Comparison of ENCODE assay signal across 8 cellular contexts in genomic region chr11:59822989-59823566, GRCh38. TPM values are rescaled to one million over a fixed set of nuclear protein-coding genes. Genes with fewer than 3 reads are reported as not detected.
DNase-seq lines count a peak whose midpoint lies in the region; ATAC-seq, FAIRE-seq and TF ChIP-seq lines count a peak whose summit lies in the region.

No MANE protein-coding gene starts in this region.

- H3K4me1 ChIP-seq in right lobe of liver = peaks cover 0 to 5% (median 0%) of the 10 kb centered on the region in 4 donors
- H3K4me1 ChIP-seq in aorta (ENCODE audit: control insufficient read depth in 1 of 2, insufficient read depth in 2 of 2, low read length in 2 of 2) = no peaks in the 10 kb centered on the region

- peak; percentile 28 for FAIRE-seq in RCC 7860 (lab: Jason Lieb, UNC)

- 2% methylated on average over 9 of the region's 9 CpGs for WGBS in right lobe of liver (ENCODE audit: insufficient coverage, low coverage, low lambda C conversion rate, missing lambda C conversion rate)
- WGBS in aorta, 2 donors = 0 to 1% methylated on average over 9 of the region's 9 CpGs

- H3K9me3 ChIP-seq in right lobe of liver (no peaks in the 10 kb centered on the region), aorta (ENCODE audit: control insufficient read depth, low read length) (no peaks in the 10 kb centered on the region)

- TF ChIP-seq POLR2A in right lobe of liver (IDR thresholded peaks at IDR 0.05) = no peak

- H3K36me3 ChIP-seq in right lobe of liver (no peaks in the 10 kb centered on the region), aorta (ENCODE audit: control insufficient read depth in 1 of 2, insufficient read depth in 2 of 2, low read length in 1 of 2) (no peaks in the 10 kb centered on the region)

- intact Hi-C loops in right lobe of liver (cut with DNase I) (no loop called here), aorta (cut with DNase I) (loop anchor here (5.0 to 10.0 kb wide), 2 partner anchors 369 to 432 kb away; no protein-coding TSS in a partner anchor)

- TF ChIP-seq RAD21 in Ishikawa (IDR thresholded peaks at IDR 0.05; ENCODE audit: low read depth) = peak; percentile 76

- peak; percentile 63 to 70 (median 68) for TF ChIP-seq CTCF in right lobe of liver (IDR thresholded peaks at IDR 0.05)

- peak; percentile 87 for ATAC-seq in GM21786 (IDR thresholded peaks at IDR 0.05; ENCODE audit: unreplicated experiment)
- peak; percentile 92 to 97 (median 96) for ATAC-seq in right lobe of liver
- peak; percentile 63 for ATAC-seq in aorta (ENCODE audit: low FRiP score)

- peak; percentile 23 for DNase-seq in stimulated activated CD4-positive, alpha-beta T cell treated with anti-CD3 and anti-CD28 coated beads, Interleukin-15, amount 100 ng/mL, for 24 hours
- no peak for DNase-seq in stimulated activated CD4-positive, alpha-beta T cell treated with anti-CD3 and anti-CD28 coated beads, Interleukin-4, amount 100 ng/mL, for 4 hours
- peak; percentile 32 for DNase-seq in RCC 7860 (ENCODE audit: low spot score)
- DNase-seq in cerebellum (ENCODE audit: low spot score) = peak; percentile 64
- DNase-seq in right lobe of liver = no peak
- DNase-seq in aorta = no peak

- H3K27me3 ChIP-seq in right lobe of liver (no peaks in the 10 kb centered on the region), aorta (ENCODE audit: control insufficient read depth in 1 of 2, insufficient read depth in 2 of 2, low read length in 1 of 2) (no peaks in the 10 kb centered on the region)

- H3K27ac ChIP-seq in right lobe of liver = no peak overlapping the region
- no peak overlapping the region for H3K27ac ChIP-seq in aorta (ENCODE audit: low read depth in 1 of 2, low read length in 2 of 2)

- no peak for TF ChIP-seq EP300 in Ishikawa (IDR thresholded peaks at IDR 0.05; ENCODE audit: borderline replicate concordance)

- no peak overlapping the region for H3K4me3 ChIP-seq in right lobe of liver
- peak overlapping the region in 1 of 2 donors; percentile 8 for H3K4me3 ChIP-seq in aorta (ENCODE audit: low read length in 2 of 2)

TF ChIP-seq in Ishikawa, 13 proteins besides CTCF, POLR2A, EP300 and RAD21:
- TF ChIP-seq TEAD4 (IDR thresholded peaks at IDR 0.05) (no peak), YY1 (IDR thresholded peaks at IDR 0.05; ENCODE audit: low read depth) (no peak), EGR1 (IDR thresholded peaks at IDR 0.05) (no peak), CREB1 (IDR thresholded peaks at IDR 0.05; ENCODE audit: low read depth) (no peak), USF1 (IDR thresholded peaks at IDR 0.05) (no peak), CEBPB (IDR thresholded peaks at IDR 0.05) (peak; percentile 79; the same call in 1 of the 2 replicates)

RNA-seq across cellular contexts. Expression of gene MRPL16, which starts 12.5 kb away (rescaled TPM):
- total RNA-seq in cerebellum = 14.3 TPM
- 10 to 100 TPM; 30.6 to 48.3 (median 37.3) TPM for total RNA-seq in right lobe of liver
- 10 to 100 TPM; 25.3 to 29.1 TPM for total RNA-seq in aorta
- 10 to 100 TPM; 25.0 to 46.5 TPM for polyA plus RNA-seq in aorta

RNA-seq across cellular contexts. Expression of gene CBLIF, which starts 22.2 kb away (rescaled TPM):
- total RNA-seq in cerebellum = not detected
- total RNA-seq in right lobe of liver = not detected
- total RNA-seq in aorta = not detected
- under 1 TPM in 1 of 2 donors, not detected in 1; 0.05 TPM for polyA plus RNA-seq in aorta

RNA-seq across cellular contexts. Expression of gene TCN1, which starts 43.2 kb away (rescaled TPM):
- total RNA-seq in cerebellum (not detected), right lobe of liver (under 1 TPM in 2 of 6 experiments, not detected in 4; 0.55 to 0.62 TPM), aorta (not detected)
- not detected for polyA plus RNA-seq in aorta

RNA-seq across cellular contexts. Expression of gene OOSP3, which starts 55.5 kb away (rescaled TPM):
- total RNA-seq in cerebellum = not detected
- not detected for total RNA-seq in right lobe of liver
- not detected for total RNA-seq in aorta
- not detected for polyA plus RNA-seq in aorta

Comparison
In these comparisons a context has a peak if more than half of its experiments do, and no peak if none do; other contexts are left out.
1. DNase-seq: peak in stimulated activated CD4-positive, alpha-beta T cell treated with anti-CD3 and anti-CD28 coated beads, Interleukin-15, amount 100 ng/mL, for 24 hours (single experiment), RCC 7860 (single experiment) and cerebellum (single experiment); none in stimulated activated CD4-positive, alpha-beta T cell treated with anti-CD3 and anti-CD28 coated beads, Interleukin-4, amount 100 ng/mL, for 4 hours (0 of 2), right lobe of liver (0 of 3) and aorta (0 of 2).
2. intact Hi-C loops: an anchor here in aorta (5.0 to 10.0 kb wide); none called in right lobe of liver.
3. Peak in every context shown above with its lines, with median percentiles within 50 percentile points of each other: ATAC-seq.